In the genomic region with DNA sequence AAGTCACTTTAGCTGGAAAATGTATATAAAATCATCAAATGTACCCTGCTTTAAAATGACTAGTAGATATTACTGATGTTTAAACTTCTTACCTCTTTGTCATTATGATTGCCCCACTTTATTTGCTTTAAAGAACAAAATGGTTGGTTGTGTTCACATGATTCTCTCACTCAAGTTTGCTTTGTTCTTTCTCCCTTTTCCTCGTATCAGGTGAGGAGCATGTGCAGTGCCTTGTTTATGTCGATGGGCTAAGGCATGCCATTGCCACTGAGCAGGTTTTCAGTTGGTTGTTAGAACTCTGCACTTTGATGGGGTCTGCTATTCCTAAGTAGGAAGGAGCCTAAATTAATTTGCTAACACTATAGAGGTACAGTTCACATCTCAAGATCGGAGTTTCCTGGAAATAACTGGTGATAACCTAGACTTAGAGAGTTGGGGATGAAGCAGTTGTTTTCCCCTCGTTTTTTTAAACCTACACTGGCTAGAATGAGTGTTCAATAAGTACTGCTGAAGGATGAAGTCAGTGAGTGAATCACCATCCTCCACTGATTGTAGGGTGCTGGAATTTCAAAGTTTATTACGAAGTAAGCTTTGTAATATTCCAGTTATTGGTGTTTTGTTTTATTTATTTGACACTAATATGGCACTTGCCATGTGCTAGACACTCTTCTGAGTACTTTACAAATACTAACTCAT, we compare ENCODE assay signal across 1 cellular context.
TF ChIP-seq lines count a peak whose summit lies in the region.

No MANE protein-coding gene starts in this region.

TF ChIP-seq in HEK293, 187 proteins besides CTCF, POLR2A, EP300 and RAD21 (continued from another document):
- TF ChIP-seq, protein P1, sequence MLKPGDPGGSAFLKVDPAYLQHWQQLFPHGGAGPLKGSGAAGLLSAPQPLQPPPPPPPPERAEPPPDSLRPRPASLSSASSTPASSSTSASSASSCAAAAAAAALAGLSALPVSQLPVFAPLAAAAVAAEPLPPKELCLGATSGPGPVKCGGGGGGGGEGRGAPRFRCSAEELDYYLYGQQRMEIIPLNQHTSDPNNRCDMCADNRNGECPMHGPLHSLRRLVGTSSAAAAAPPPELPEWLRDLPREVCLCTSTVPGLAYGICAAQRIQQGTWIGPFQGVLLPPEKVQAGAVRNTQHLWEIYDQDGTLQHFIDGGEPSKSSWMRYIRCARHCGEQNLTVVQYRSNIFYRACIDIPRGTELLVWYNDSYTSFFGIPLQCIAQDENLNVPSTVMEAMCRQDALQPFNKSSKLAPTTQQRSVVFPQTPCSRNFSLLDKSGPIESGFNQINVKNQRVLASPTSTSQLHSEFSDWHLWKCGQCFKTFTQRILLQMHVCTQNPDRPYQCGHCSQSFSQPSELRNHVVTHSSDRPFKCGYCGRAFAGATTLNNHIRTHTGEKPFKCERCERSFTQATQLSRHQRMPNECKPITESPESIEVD (tag by site-specific recombination; IDR thresholded peaks at IDR 0.05), result peak; percentile 69; the same call in 1 of the 2 replicates
- TF ChIP-seq, protein P2, sequence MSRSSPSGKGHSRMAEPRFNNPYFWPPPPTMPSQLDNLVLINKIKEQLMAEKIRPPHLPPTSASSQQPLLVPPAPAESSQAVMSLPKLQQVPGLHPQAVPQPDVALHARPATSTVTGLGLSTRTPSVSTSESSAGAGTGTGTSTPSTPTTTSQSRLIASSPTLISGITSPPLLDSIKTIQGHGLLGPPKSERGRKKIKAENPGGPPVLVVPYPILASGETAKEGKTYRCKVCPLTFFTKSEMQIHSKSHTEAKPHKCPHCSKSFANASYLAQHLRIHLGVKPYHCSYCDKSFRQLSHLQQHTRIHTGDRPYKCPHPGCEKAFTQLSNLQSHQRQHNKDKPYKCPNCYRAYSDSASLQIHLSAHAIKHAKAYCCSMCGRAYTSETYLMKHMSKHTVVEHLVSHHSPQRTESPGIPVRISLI (tag by site-specific recombination; IDR thresholded peaks at IDR 0.05), result 0 out of 2 replicates have a peak, but pooled peaks have one; percentile 25
- TF ChIP-seq ZNF133 (tag by site-specific recombination; IDR thresholded peaks at IDR 0.05) (no peak), ZNF184 (tag by site-specific recombination; IDR thresholded peaks at IDR 0.05) (peak; percentile 24; the same call in 1 of the 2 replicates), ZNF112 (tag by site-specific recombination; IDR thresholded peaks at IDR 0.05) (no peak), ZNF2 (tag by site-specific recombination; IDR thresholded peaks at IDR 0.05) (0 out of 2 replicates have a peak, but pooled peaks have one; percentile 35), ZNF37A (tag by site-specific recombination; IDR thresholded peaks at IDR 0.05) (no peak), ZBTB17 (tag by site-specific recombination; IDR thresholded peaks at IDR 0.05) (peak; percentile 67), ZNF354C (tag by site-specific recombination; IDR thresholded peaks at IDR 0.05; ENCODE audit: borderline replicate concordance, low read depth) (no peak), KLF7 (tag by site-specific recombination; IDR thresholded peaks at IDR 0.05; ENCODE audit: borderline replicate concordance) (no peak), ZSCAN30 (tag by site-specific recombination; IDR thresholded peaks at IDR 0.05) (no peak), ZFP37 (tag by site-specific recombination; IDR thresholded peaks at IDR 0.05) (0 out of 2 replicates have a peak, but pooled peaks have one; percentile 4)
- TF ChIP-seq, protein P3, sequence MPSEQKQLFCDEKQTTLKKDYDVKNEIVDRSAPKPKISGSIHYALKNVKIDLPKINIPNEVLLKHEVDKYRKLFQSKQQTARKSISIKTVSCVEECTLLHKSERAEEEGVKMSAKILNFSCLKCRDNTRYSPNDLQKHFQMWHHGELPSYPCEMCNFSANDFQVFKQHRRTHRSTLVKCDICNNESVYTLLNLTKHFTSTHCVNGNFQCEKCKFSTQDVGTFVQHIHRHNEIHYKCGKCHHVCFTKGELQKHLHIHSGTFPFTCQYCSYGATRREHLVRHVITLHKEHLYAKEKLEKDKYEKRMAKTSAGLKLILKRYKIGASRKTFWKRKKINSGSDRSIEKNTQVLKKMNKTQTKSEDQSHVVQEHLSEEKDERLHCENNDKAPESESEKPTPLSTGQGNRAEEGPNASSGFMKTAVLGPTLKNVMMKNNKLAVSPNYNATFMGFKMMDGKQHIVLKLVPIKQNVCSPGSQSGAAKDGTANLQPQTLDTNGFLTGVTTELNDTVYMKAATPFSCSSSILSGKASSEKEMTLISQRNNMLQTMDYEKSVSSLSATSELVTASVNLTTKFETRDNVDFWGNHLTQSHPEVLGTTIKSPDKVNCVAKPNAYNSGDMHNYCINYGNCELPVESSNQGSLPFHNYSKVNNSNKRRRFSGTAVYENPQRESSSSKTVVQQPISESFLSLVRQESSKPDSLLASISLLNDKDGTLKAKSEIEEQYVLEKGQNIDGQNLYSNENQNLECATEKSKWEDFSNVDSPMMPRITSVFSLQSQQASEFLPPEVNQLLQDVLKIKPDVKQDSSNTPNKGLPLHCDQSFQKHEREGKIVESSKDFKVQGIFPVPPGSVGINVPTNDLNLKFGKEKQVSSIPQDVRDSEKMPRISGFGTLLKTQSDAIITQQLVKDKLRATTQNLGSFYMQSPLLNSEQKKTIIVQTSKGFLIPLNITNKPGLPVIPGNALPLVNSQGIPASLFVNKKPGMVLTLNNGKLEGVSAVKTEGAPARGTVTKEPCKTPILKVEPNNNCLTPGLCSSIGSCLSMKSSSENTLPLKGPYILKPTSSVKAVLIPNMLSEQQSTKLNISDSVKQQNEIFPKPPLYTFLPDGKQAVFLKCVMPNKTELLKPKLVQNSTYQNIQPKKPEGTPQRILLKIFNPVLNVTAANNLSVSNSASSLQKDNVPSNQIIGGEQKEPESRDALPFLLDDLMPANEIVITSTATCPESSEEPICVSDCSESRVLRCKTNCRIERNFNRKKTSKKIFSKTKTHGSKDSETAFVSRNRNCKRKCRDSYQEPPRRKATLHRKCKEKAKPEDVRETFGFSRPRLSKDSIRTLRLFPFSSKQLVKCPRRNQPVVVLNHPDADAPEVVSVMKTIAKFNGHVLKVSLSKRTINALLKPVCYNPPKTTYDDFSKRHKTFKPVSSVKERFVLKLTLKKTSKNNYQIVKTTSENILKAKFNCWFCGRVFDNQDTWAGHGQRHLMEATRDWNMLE (tag by site-specific recombination; conservative IDR thresholded peaks at IDR 0.05; ENCODE audit: low read depth), result no peak
- TF ChIP-seq, protein P4, sequence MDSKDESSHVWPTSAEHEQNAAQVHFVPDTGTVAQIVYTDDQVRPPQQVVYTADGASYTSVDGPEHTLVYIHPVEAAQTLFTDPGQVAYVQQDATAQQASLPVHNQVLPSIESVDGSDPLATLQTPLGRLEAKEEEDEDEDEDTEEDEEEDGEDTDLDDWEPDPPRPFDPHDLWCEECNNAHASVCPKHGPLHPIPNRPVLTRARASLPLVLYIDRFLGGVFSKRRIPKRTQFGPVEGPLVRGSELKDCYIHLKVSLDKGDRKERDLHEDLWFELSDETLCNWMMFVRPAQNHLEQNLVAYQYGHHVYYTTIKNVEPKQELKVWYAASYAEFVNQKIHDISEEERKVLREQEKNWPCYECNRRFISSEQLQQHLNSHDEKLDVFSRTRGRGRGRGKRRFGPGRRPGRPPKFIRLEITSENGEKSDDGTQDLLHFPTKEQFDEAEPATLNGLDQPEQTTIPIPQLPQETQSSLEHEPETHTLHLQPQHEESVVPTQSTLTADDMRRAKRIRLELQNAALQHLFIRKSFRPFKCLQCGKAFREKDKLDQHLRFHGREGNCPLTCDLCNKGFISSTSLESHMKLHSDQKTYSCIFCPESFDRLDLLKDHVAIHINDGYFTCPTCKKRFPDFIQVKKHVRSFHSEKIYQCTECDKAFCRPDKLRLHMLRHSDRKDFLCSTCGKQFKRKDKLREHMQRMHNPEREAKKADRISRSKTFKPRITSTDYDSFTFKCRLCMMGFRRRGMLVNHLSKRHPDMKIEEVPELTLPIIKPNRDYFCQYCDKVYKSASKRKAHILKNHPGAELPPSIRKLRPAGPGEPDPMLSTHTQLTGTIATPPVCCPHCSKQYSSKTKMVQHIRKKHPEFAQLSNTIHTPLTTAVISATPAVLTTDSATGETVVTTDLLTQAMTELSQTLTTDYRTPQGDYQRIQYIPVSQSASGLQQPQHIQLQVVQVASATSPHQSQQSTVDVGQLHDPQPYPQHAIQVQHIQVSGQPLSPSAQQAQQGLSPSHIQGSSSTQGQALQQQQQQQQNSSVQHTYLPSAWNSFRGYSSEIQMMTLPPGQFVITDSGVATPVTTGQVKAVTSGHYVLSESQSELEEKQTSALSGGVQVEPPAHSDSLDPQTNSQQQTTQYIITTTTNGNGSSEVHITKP (tag by site-specific recombination; IDR thresholded peaks at IDR 0.05), result peak; percentile 27; the same call in 1 of the 2 replicates
TF ChIP-seq in HEK293: peak in this region for 16.
